Comparison of ENCODE assay signal across 17 cellular contexts in the genomic region with DNA sequence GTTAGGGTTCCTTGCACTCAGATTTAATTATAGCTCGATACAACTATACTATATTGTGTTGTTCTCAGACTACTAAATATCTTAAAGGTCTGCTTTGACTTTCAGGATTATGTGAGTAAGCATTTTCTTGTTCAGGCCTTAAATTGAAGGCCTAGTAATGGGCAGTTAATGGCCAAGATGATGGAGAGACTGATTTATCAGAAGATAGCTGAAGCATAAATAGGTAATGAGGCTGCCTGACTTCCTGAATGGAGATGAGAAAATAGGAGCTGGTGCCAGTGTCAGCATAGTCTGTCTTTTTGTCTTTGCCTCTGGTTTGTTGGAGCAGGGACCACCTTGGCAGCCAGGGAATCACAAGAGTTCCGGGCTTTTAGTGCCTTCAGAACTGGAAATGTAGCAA. TPM values are rescaled to one million over a fixed set of nuclear protein-coding genes. Genes with fewer than 3 reads are reported as not detected.
DNase-seq lines count a peak whose midpoint lies in the region; ATAC-seq and TF ChIP-seq lines count a peak whose summit lies in the region.
"Had no signal": no experiment of that assay in that cellular context is flagged by ENCODE, and none has a peak within 500 bp of the region (broad histone marks: within the 10 kb centered on the region; RNA-seq: fewer than 3 reads in every experiment).

No MANE protein-coding gene starts in this region.

- no peak overlapping the region for H3K27ac ChIP-seq in mesenchymal stem cell (ENCODE audit: low read length, poor library complexity, severe bottlenecking)
- H3K27ac ChIP-seq: A549 had no signal

- no peak overlapping the region for H2BK15ac ChIP-seq in mesenchymal stem cell (ENCODE audit: low read depth, poor library complexity, severe bottlenecking)

- H3K9me3 Mint-ChIP-seq in Caco-2 (ENCODE audit: unreplicated experiment), result no peaks in the 10 kb centered on the region
- H3K9me3 Mint-ChIP-seq: H9 had no signal

- H3K36me3 Mint-ChIP-seq in Caco-2 (ENCODE audit: insufficient read depth, unreplicated experiment), result no peaks in the 10 kb centered on the region

- no TSS peak for BruUV-seq in Caco-2 (replicated peaks; lab: Mats Ljungman, UMichigan)

- peak overlapping the region; percentile 51 for H3K27ac Mint-ChIP-seq in Caco-2 (ENCODE audit: unreplicated experiment)
- H3K27ac Mint-ChIP-seq: CD4-positive, alpha-beta memory T cell had no signal

- peaks cover 16% of the 10 kb centered on the region for H3K4me1 ChIP-seq in Caco-2
- no peaks in the 10 kb centered on the region for H3K4me1 ChIP-seq in mesenchymal stem cell (ENCODE audit: control insufficient read depth, insufficient read depth, low read depth, low read length)
- H3K4me1 ChIP-seq: A549 had no signal

- DNase-seq in Caco-2 (no peak), NCI-H2227 treated with DMSO at 0.1 percent for 48 hours (lab: John Stamatoyannopoulos, UW) (peak; percentile 13), NCI-H748 treated with DMSO at 0.1 percent for 48 hours (lab: John Stamatoyannopoulos, UW) (no peak), mesenchymal stem cell (no peak)
- DNase-seq in activated effector memory CD4-positive, alpha-beta T cell treated with anti-CD3 and anti-CD28 coated beads, Interleukin-2, amount 50 U/mL, for 16 hours, result no peak
- DNase-seq: 8988T; ACHN; AML-193; C1 segment of cervical spinal cord; CD4-positive, alpha-beta memory T cell; COR-L47; DMS153; DND-41; H9 had no signal

- H2BK12ac ChIP-seq in mesenchymal stem cell (ENCODE audit: low read length in 2 of 2), result no peak overlapping the region

- no peak overlapping the region for H3K23ac ChIP-seq in mesenchymal stem cell (ENCODE audit: low read length in 2 of 2)

- H4K8ac ChIP-seq in mesenchymal stem cell (ENCODE audit: low read length), result no peak overlapping the region

- no peaks in the 10 kb centered on the region for H3K36me3 ChIP-seq in Caco-2 (ENCODE audit: control insufficient read depth, insufficient read depth, low read length)
- no peaks in the 10 kb centered on the region for H3K36me3 ChIP-seq in mesenchymal stem cell (ENCODE audit: control insufficient read depth in 1 of 2, insufficient read depth in 2 of 2, low read depth in 1 of 2, low read length in 2 of 2)

- CTCF ChIA-PET in Caco-2 (lab: Charles Lee), result no interaction called here

- TF ChIP-seq CTCF in Caco-2 (IDR thresholded peaks at IDR 0.05; ENCODE audit: insufficient read depth in 1 of 2, low read depth in 1 of 2, low read length in 1 of 2, severe bottlenecking in 1 of 2, unreplicated experiment in 1 of 2), result no peak

- intact Hi-C loops in Caco-2 (cut with micrococcal nuclease; ENCODE audit: unreplicated experiment), result no loop called here

- no peak overlapping the region for H2AK5ac ChIP-seq in mesenchymal stem cell (ENCODE audit: low read length, severe bottlenecking)

- H3K4me3 ChIP-seq in Caco-2 (ENCODE audit: low read depth, low read length) (no peak overlapping the region), mesenchymal stem cell (ENCODE audit: insufficient read depth in 1 of 2, low read depth in 1 of 2, low read length in 2 of 2) (no peak overlapping the region)
- H3K4me3 ChIP-seq: A549 had no signal

- H3K4me3 Mint-ChIP-seq in Caco-2 (ENCODE audit: unreplicated experiment), result peak overlapping the region; percentile 28
- H3K4me3 Mint-ChIP-seq: CD4-positive, alpha-beta memory T cell; H9 had no signal

- H2AFZ ChIP-seq in mesenchymal stem cell (ENCODE audit: low read depth, low read length), result no peak overlapping the region

- H3K27me3 Mint-ChIP-seq in Caco-2 (ENCODE audit: insufficient read depth, unreplicated experiment), result no peaks in the 10 kb centered on the region
- H3K27me3 Mint-ChIP-seq: CD4-positive, alpha-beta memory T cell had no signal

- no peak overlapping the region for H3K14ac ChIP-seq in mesenchymal stem cell (ENCODE audit: low read length in 2 of 2)

- H4K91ac ChIP-seq in mesenchymal stem cell (ENCODE audit: low read length), result no peak overlapping the region

- no peak overlapping the region for H3K4ac ChIP-seq in mesenchymal stem cell (ENCODE audit: low read depth in 1 of 2, low read length in 2 of 2)

- H3K18ac ChIP-seq in mesenchymal stem cell (ENCODE audit: low read depth in 1 of 2, low read length in 2 of 2), result no peak overlapping the region

- POLR2A ChIA-PET in Caco-2 (lab: Charles Lee), result no interaction called here

- H3K4me2 ChIP-seq in mesenchymal stem cell (ENCODE audit: low read length, poor library complexity, severe bottlenecking), result no peak overlapping the region
- H3K4me2 ChIP-seq: A549 had no signal

- H3K9me3 ChIP-seq in Caco-2 (no peaks in the 10 kb centered on the region; the same call in 1 of the 2 replicates), mesenchymal stem cell (ENCODE audit: control insufficient read depth, low read length) (no peaks in the 10 kb centered on the region)
- H3K9me3 ChIP-seq: A549 had no signal

- no peak overlapping the region for H2BK120ac ChIP-seq in mesenchymal stem cell (ENCODE audit: low read depth, low read length)

- H3K27me3 ChIP-seq in Caco-2 (replicated peaks; ENCODE audit: control insufficient read depth, insufficient read depth, low read length) (no peaks in the 10 kb centered on the region), mesenchymal stem cell (ENCODE audit: control insufficient read depth in 1 of 2, insufficient read depth in 1 of 2, low read length in 2 of 2) (no peaks in the 10 kb centered on the region)

- WGBS in mesenchymal stem cell, result 100% methylated on average over 1 of the region's 2 CpGs

- H3K9ac ChIP-seq in mesenchymal stem cell (ENCODE audit: low read length), result no peak overlapping the region

- no peaks in the 10 kb centered on the region for H3K79me1 ChIP-seq in mesenchymal stem cell (replicated peaks; ENCODE audit: low read length, poor library complexity, severe bottlenecking)

- H2BK5ac ChIP-seq in mesenchymal stem cell (ENCODE audit: low read depth, low read length, poor library complexity, severe bottlenecking), result no peak overlapping the region

- no peak; the same call in 2 of the 3 replicates for ATAC-seq in SK-N-SH treated with all-trans-retinoic acid at 6 μM for 48 hours
- ATAC-seq: A549, HCT116 had no signal

- H3K4me1 Mint-ChIP-seq in Caco-2 (ENCODE audit: low read depth, unreplicated experiment), result peaks cover 17% of the 10 kb centered on the region
- H3K4me1 Mint-ChIP-seq: CD4-positive, alpha-beta memory T cell; H9 had no signal

TF ChIP-seq in SK-N-SH treated with all-trans-retinoic acid at 6 μM for 48 hours, 23 proteins besides CTCF, POLR2A, EP300 and RAD21 (continues in another document):
- TF ChIP-seq ESRRG (CRISPR knock-in tag; IDR thresholded peaks at IDR 0.05) (peak; percentile 90), ARNTL (CRISPR knock-in tag; IDR thresholded peaks at IDR 0.05; ENCODE audit: borderline replicate concordance, low read depth) (peak; percentile 54; the same call in 1 of the 2 replicates), ZNF565 (CRISPR knock-in tag; conservative IDR thresholded peaks at IDR 0.05; ENCODE audit: low read depth) (peak; percentile 89), ISL1 (CRISPR knock-in tag; IDR thresholded peaks at IDR 0.05) (peak; percentile 97), GLIS3 (CRISPR knock-in tag; IDR thresholded peaks at IDR 0.05) (no peak), CSDC2 (CRISPR knock-in tag; IDR thresholded peaks at IDR 0.05) (no peak), ZFP3 (CRISPR knock-in tag; IDR thresholded peaks at IDR 0.05) (peak; percentile 10; the same call in 1 of the 2 replicates), OSR1 (CRISPR knock-in tag; IDR thresholded peaks at IDR 0.05) (no peak), ZFP30 (CRISPR knock-in tag; IDR thresholded peaks at IDR 0.05) (no peak), SNAI2 (CRISPR knock-in tag; IDR thresholded peaks at IDR 0.05) (peak; percentile 94)
- TF ChIP-seq, protein P1, sequence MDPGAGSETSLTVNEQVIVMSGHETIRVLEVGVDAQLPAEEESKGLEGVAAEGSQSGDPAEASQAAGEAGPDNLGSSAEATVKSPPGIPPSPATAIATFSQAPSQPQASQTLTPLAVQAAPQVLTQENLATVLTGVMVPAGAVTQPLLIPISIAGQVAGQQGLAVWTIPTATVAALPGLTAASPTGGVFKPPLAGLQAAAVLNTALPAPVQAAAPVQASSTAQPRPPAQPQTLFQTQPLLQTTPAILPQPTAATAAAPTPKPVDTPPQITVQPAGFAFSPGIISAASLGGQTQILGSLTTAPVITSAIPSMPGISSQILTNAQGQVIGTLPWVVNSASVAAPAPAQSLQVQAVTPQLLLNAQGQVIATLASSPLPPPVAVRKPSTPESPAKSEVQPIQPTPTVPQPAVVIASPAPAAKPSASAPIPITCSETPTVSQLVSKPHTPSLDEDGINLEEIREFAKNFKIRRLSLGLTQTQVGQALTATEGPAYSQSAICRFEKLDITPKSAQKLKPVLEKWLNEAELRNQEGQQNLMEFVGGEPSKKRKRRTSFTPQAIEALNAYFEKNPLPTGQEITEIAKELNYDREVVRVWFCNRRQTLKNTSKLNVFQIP (CRISPR knock-in tag; IDR thresholded peaks at IDR 0.05; ENCODE audit: borderline replicate concordance, low read depth), result no peak; the same call in 1 of the 2 replicates
- TF ChIP-seq, protein P2, sequence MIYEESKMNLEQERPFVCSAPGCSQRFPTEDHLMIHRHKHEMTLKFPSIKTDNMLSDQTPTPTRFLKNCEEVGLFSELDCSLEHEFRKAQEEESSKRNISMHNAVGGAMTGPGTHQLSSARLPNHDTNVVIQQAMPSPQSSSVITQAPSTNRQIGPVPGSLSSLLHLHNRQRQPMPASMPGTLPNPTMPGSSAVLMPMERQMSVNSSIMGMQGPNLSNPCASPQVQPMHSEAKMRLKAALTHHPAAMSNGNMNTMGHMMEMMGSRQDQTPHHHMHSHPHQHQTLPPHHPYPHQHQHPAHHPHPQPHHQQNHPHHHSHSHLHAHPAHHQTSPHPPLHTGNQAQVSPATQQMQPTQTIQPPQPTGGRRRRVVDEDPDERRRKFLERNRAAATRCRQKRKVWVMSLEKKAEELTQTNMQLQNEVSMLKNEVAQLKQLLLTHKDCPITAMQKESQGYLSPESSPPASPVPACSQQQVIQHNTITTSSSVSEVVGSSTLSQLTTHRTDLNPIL (CRISPR knock-in tag; IDR thresholded peaks at IDR 0.05; ENCODE audit: low read depth), result peak; percentile 40
- TF ChIP-seq, protein P3, sequence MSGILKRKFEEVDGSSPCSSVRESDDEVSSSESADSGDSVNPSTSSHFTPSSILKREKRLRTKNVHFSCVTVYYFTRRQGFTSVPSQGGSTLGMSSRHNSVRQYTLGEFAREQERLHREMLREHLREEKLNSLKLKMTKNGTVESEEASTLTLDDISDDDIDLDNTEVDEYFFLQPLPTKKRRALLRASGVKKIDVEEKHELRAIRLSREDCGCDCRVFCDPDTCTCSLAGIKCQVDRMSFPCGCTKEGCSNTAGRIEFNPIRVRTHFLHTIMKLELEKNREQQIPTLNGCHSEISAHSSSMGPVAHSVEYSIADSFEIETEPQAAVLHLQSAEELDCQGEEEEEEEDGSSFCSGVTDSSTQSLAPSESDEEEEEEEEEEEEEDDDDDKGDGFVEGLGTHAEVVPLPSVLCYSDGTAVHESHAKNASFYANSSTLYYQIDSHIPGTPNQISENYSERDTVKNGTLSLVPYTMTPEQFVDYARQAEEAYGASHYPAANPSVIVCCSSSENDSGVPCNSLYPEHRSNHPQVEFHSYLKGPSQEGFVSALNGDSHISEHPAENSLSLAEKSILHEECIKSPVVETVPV (CRISPR knock-in tag; IDR thresholded peaks at IDR 0.05), result peak; percentile 61; the same call in 1 of the 2 replicates

RNA-seq across cellular contexts. Expression of a gene that starts 32.2 kb away (rescaled TPM):
- total RNA-seq in Caco-2 (2022), result 10.1 and 15.7 TPM in 2 replicates
- 0.73 TPM for polyA plus RNA-seq in mesenchymal stem cell (2013, experiment 1 of 2)
- 0.71 TPM for polyA plus RNA-seq in mesenchymal stem cell (2013, experiment 2 of 2)
